ENCODE assay signal across 19 cellular contexts in genomic region chr5:91712718-91713117, GRCh38.
DNase-seq lines count a peak whose midpoint lies in the region; ATAC-seq, FAIRE-seq and TF ChIP-seq lines count a peak whose summit lies in the region.
"Had no signal": no experiment of that assay in that cellular context is flagged by ENCODE, and none has a peak within 500 bp of the region (broad histone marks: within the 10 kb centered on the region; RNA-seq: fewer than 3 reads in every experiment).

No MANE protein-coding gene starts in this region.

- no peak overlapping the region for H3K9ac ChIP-seq in astrocyte (ENCODE audit: low read length)

- H3K4me3 ChIP-seq in astrocyte (ENCODE audit: insufficient read depth, low read depth, low read length) (no peak overlapping the region), fibroblast of mammary gland (ENCODE audit: control insufficient read depth, low read depth, low read length) (no peak overlapping the region)
- H3K4me3 ChIP-seq: K562, Peyer's patch had no signal

- peak overlapping the region; percentile 26 for H3K4me2 ChIP-seq in astrocyte (ENCODE audit: low read length)

- no peaks in the 10 kb centered on the region for H3K79me2 ChIP-seq in astrocyte (ENCODE audit: insufficient read depth, low read length)

- no peaks in the 10 kb centered on the region for H3K4me1 ChIP-seq in astrocyte (ENCODE audit: insufficient read depth, low read length)
- H3K4me1 ChIP-seq: Peyer's patch had no signal

- H3K36me3 ChIP-seq in astrocyte (ENCODE audit: insufficient read depth, low read length) = no peaks in the 10 kb centered on the region
- H3K36me3 ChIP-seq: Peyer's patch had no signal

- H3K27ac Mint-ChIP-seq in astrocyte (ENCODE audit: unreplicated experiment) = no peak overlapping the region
- H3K27ac Mint-ChIP-seq: CD8-positive, alpha-beta T cell; H9 had no signal

- no peaks in the 10 kb centered on the region for H3K27me3 Mint-ChIP-seq in astrocyte (ENCODE audit: low read depth, unreplicated experiment)

- ATAC-seq in GM21576 (IDR thresholded peaks at IDR 0.05; ENCODE audit: unreplicated experiment) = no peak
- no peak for ATAC-seq in HG02870 (IDR thresholded peaks at IDR 0.05; ENCODE audit: unreplicated experiment)
- no peak for ATAC-seq in GM19395 (IDR thresholded peaks at IDR 0.05; ENCODE audit: unreplicated experiment)
- ATAC-seq: CD8-positive, alpha-beta T cell; K562; Right ventricle myocardium inferior had no signal

- H4K20me1 ChIP-seq in astrocyte (ENCODE audit: insufficient read depth, low read length) = no peaks in the 10 kb centered on the region

- H3K9me3 Mint-ChIP-seq in astrocyte (ENCODE audit: unreplicated experiment) = peaks cover 2% of the 10 kb centered on the region

- no peak overlapping the region for H3K27ac ChIP-seq in astrocyte (ENCODE audit: low read depth, low read length)
- H3K27ac ChIP-seq: HL-60, Peyer's patch had no signal

- H3K9me3 ChIP-seq in astrocyte (ENCODE audit: insufficient read depth, low read depth, low read length) = peaks cover 2% of the 10 kb centered on the region
- H3K9me3 ChIP-seq: Peyer's patch had no signal

- no peaks in the 10 kb centered on the region for H3K4me1 Mint-ChIP-seq in astrocyte (ENCODE audit: low read depth, unreplicated experiment)
- H3K4me1 Mint-ChIP-seq: H9 had no signal

- no peaks in the 10 kb centered on the region for H3K36me3 Mint-ChIP-seq in astrocyte (ENCODE audit: low read depth, unreplicated experiment)
- H3K36me3 Mint-ChIP-seq: CD8-positive, alpha-beta T cell had no signal

- H2AFZ ChIP-seq in astrocyte (ENCODE audit: low read depth, low read length) = no peak overlapping the region

- no peak overlapping the region for H3K4me3 Mint-ChIP-seq in astrocyte (ENCODE audit: unreplicated experiment)
- H3K4me3 Mint-ChIP-seq: CD8-positive, alpha-beta T cell; H9 had no signal

- FAIRE-seq in astrocyte (lab: Jason Lieb, UNC) = no peak
- FAIRE-seq: K562 had no signal

- TF ChIP-seq CTCF in astrocyte (IDR thresholded peaks at IDR 0.05; ENCODE audit: insufficient read depth, low read depth, low read length) = no peak
- TF ChIP-seq CTCF in fibroblast of mammary gland (conservative IDR thresholded peaks at IDR 0.05; ENCODE audit: control insufficient read depth, insufficient read depth, low read depth, low read length) = no peak

- DNase-seq in HS-5 (ENCODE audit: low read depth) (peak; percentile 45), astrocyte (ENCODE audit: low read depth) (peak; percentile 38), fibroblast of mammary gland (ENCODE audit: low read depth) (peak; percentile 67), stromal cell of bone marrow (ENCODE audit: low read depth) (peak; percentile 6), putamen (ENCODE audit: low spot score) (no peak)
- DNase-seq: CD8-positive, alpha-beta T cell; DMS79; H9; NCI-H1417 treated with DMSO at 0.1 percent for 48 hours; NCI-H2029; NCI-H2171; NCI-H774; Peyer's patch had no signal

- no peaks in the 10 kb centered on the region for H3K27me3 ChIP-seq in astrocyte (ENCODE audit: insufficient read depth, low read length)
- H3K27me3 ChIP-seq: Peyer's patch had no signal
